ENCODE assay signal across 8 cellular contexts in genomic region chr6:125956506-125957390, GRCh38. TPM values are rescaled to one million over a fixed set of nuclear protein-coding genes. Genes with fewer than 3 reads are reported as not detected.
DNase-seq lines count a peak whose midpoint lies in the region; ATAC-seq, FAIRE-seq and TF ChIP-seq lines count a peak whose summit lies in the region.

Gene HINT3 (plus strand): TSS chr6:125956770. CDS start chr6:125956978, 208 bp downstream.

- no peaks in the 10 kb centered on the region for H3K36me3 Mint-ChIP-seq in natural killer cell

- H3K9ac ChIP-seq in ES-I3 (ENCODE audit: low read depth, low read length): peak within 1 kb of the TSS; percentile 78

- peak within 1 kb of the TSS; percentile 85 for H3K4me3 ChIP-seq in RWPE2 (ENCODE audit: severe bottlenecking)

- intact Hi-C loops in natural killer cell (cut with micrococcal nuclease): loop anchor here (1.0 to 5.0 kb wide), 3 partner anchors 37 to 644 kb away; no protein-coding TSS in a partner anchor

- DNase-seq in H54 (ENCODE audit: insufficient read length, low spot score) (peak; percentile 64), LoVo (ENCODE audit: low spot score) (peak; percentile 98), RWPE2 (ENCODE audit: low spot score) (peak; percentile 95), fibroblast of peridontal ligament (ENCODE audit: extremely low read depth) (peak; percentile 97), natural killer cell (peak; percentile 96)
- peak; percentile 98 for DNase-seq in activated T-helper 9 cell treated with anti-CD3 and anti-CD28 coated beads, Interleukin-2, amount 50 U/mL, for 16 hours (ENCODE audit: low read depth)
- peak; percentile 97 for DNase-seq in stimulated activated naive CD4-positive, alpha-beta T cell treated with Interleukin-2 at 50 U/mL for 16 hours (lab: John Stamatoyannopoulos, UW)

- ATAC-seq in RWPE2 (ENCODE audit: low read depth) (peak; percentile 79), natural killer cell (peak; percentile 89 to 98 (median 90))

- H3K4me1 ChIP-seq in ES-I3 (ENCODE audit: insufficient read depth, low read length) (no peaks in the 10 kb centered on the region), RWPE2 (ENCODE audit: insufficient read depth, poor library complexity, severe bottlenecking) (peaks cover 15% of the 10 kb centered on the region)

- H3K27ac Mint-ChIP-seq in natural killer cell: no peak within 1 kb of the TSS

- H3K36me3 ChIP-seq in ES-I3 (ENCODE audit: insufficient read depth, low read length): no peaks in the 10 kb centered on the region
- no peaks in the 10 kb centered on the region for H3K36me3 ChIP-seq in RWPE2 (ENCODE audit: low read depth)

- peaks cover 0 to 3% of the 10 kb centered on the region in 2 donors for H3K27me3 Mint-ChIP-seq in natural killer cell (ENCODE audit: low read depth in 2 of 2)

- peak; percentile 62 for FAIRE-seq in H54 (lab: Jason Lieb, UNC)

- no peaks in the 10 kb centered on the region for H3K27me3 ChIP-seq in RWPE2 (ENCODE audit: insufficient read depth, poor library complexity, severe bottlenecking)

- H3K9me3 ChIP-seq in ES-I3 (ENCODE audit: control insufficient read depth, insufficient read depth, low read length) (no peaks in the 10 kb centered on the region), RWPE2 (ENCODE audit: severe bottlenecking) (no peaks in the 10 kb centered on the region)

- no peaks in the 10 kb centered on the region for H3K9me3 Mint-ChIP-seq in natural killer cell

- H3K27ac ChIP-seq in RWPE2 (ENCODE audit: poor library complexity, severe bottlenecking): peak within 1 kb of the TSS; percentile 43

- H3K4me1 Mint-ChIP-seq in natural killer cell: peaks cover 0 to 4% of the 10 kb centered on the region in 2 donors

- TF ChIP-seq POLR2A in H54 (IDR thresholded peaks at IDR 0.05; ENCODE audit: low read depth, low read length): 0 out of 2 replicates have a peak, but pooled peaks have one; percentile 38

- no peak within 1 kb of the TSS for H3K4me3 Mint-ChIP-seq in natural killer cell

- TF ChIP-seq CTCF in RWPE2 (IDR thresholded peaks at IDR 0.05; ENCODE audit: poor library complexity, severe bottlenecking) (peak; percentile 99), natural killer cell (IDR thresholded peaks at IDR 0.05) (peak; percentile 98)

RNA-seq across cellular contexts. Expression of gene HINT3, which starts in this region (rescaled TPM):
- total RNA-seq in natural killer cell: 10 to 100 TPM in 2 of 3 donors, 1 to 10 TPM in 1; 9.7 to 10.5 (median 10.3) TPM

Comparison
In these comparisons a context has a peak if more than half of its experiments do, and no peak if none do; other contexts are left out.
1. Peak in every context shown above with its lines: DNase-seq, ATAC-seq, H3K4me3 ChIP-seq and H3K27ac ChIP-seq.